Comparison of ENCODE assay signal across 14 cellular contexts in genomic region chr2:233982421-233983121, GRCh38.
DNase-seq lines count a peak whose midpoint lies in the region; ATAC-seq and TF ChIP-seq lines count a peak whose summit lies in the region.
"Had no signal": no experiment of that assay in that cellular context is flagged by ENCODE, and none has a peak within 500 bp of the region (broad histone marks: within the 10 kb centered on the region; RNA-seq: fewer than 3 reads in every experiment).

No MANE protein-coding gene starts in this region.

- H3K36me3 Mint-ChIP-seq in activated T-cell treated with anti-CD3 and anti-CD28 coated beads, Interleukin-2, amount 50 U/mL, for 4 hours (ENCODE audit: insufficient read depth) = no peaks in the 10 kb centered on the region
- H3K36me3 Mint-ChIP-seq: brain; CD8-positive, alpha-beta T cell had no signal

- DNase-seq in AG09319 (ENCODE audit: extremely low read depth, low read depth) = peak; percentile 46
- peak; percentile 55 for DNase-seq in LoVo (ENCODE audit: low spot score)
- peak; percentile 95 for DNase-seq in mammary epithelial cell
- no peak for DNase-seq in right lobe of liver
- no peak for DNase-seq in NCI-H748 (lab: John Stamatoyannopoulos, UW; ENCODE audit: unreplicated experiment)
- no peak for DNase-seq in activated T-cell treated with anti-CD3 and anti-CD28 coated beads, Interleukin-2, amount 50 U/mL, for 4 hours
- no peak for DNase-seq in transverse colon
- DNase-seq: CD8-positive, alpha-beta T cell; NCI-H187; stimulated activated CD4-positive, alpha-beta T cell treated with anti-CD3 and anti-CD28 coated beads, Interleukin-2, amount 100 ng/mL, for 48 hours; stimulated activated naive CD8-positive, alpha-beta T cell treated with anti-CD3 and anti-CD28 coated beads, Interleukin-15, amount 100 ng/mL, for 72 hours had no signal

- no peak overlapping the region for H2AFZ ChIP-seq in mammary epithelial cell (ENCODE audit: low read depth, low read length)

- H3K4me2 ChIP-seq in mammary epithelial cell (ENCODE audit: insufficient read depth, low read depth, low read length) = peak overlapping the region; percentile 63

- TF ChIP-seq EP300 in transverse colon (IDR thresholded peaks at IDR 0.05; ENCODE audit: low read depth) = no peak

- H3K9ac ChIP-seq in mammary epithelial cell (ENCODE audit: insufficient read depth, low read length) = peak overlapping the region; percentile 23

- dilution Hi-C loops in mammary epithelial cell (cut with HindIII; ENCODE audit: low sequenced_read_pairs) = no loop called here

- 56% methylated on average over 13 of the region's 13 CpGs for WGBS in mammary epithelial cell (ENCODE audit: low coverage, missing lambda C conversion rate)
- 46% methylated on average over 3 of the region's 13 CpGs for WGBS in right lobe of liver (ENCODE audit: insufficient coverage, low coverage, low lambda C conversion rate, missing lambda C conversion rate)
- WGBS in transverse colon (ENCODE audit: low coverage in 1 of 2), 2 donors = 71 to 83% methylated on average over 2 to 13 of the region's 13 CpGs

- H3K27me3 Mint-ChIP-seq in activated T-cell treated with anti-CD3 and anti-CD28 coated beads, Interleukin-2, amount 50 U/mL, for 4 hours (ENCODE audit: low read depth) = no peaks in the 10 kb centered on the region
- H3K27me3 Mint-ChIP-seq: brain; stimulated activated naive CD8-positive, alpha-beta T cell treated with anti-CD3 and anti-CD28 coated beads, Interleukin-15, amount 100 ng/mL, for 72 hours had no signal

- ATAC-seq in right lobe of liver (peak in 1 of 4 donors; percentile 6), GM19455 (IDR thresholded peaks at IDR 0.05; ENCODE audit: unreplicated experiment) (no peak)
- no peak for ATAC-seq in activated T-cell treated with anti-CD3 and anti-CD28 coated beads, Interleukin-2, amount 50 U/mL, for 4 hours
- ATAC-seq: CD8-positive, alpha-beta T cell; stimulated activated naive CD8-positive, alpha-beta T cell treated with anti-CD3 and anti-CD28 coated beads, Interleukin-15, amount 100 ng/mL, for 72 hours had no signal

- no TSS peak for BruUV-seq in mammary epithelial cell (replicated peaks; lab: Mats Ljungman, UMichigan)

- no peaks in the 10 kb centered on the region for H4K20me1 ChIP-seq in mammary epithelial cell (ENCODE audit: insufficient read depth, low read length)

- H3K27ac ChIP-seq in mammary epithelial cell (ENCODE audit: insufficient read depth, low read depth, low read length) (peak overlapping the region; percentile 92), right lobe of liver (peak overlapping the region; percentile 48 to 75 (median 60)), transverse colon (no peak overlapping the region)
- H3K27ac ChIP-seq: neutrophil had no signal

- H3K36me3 ChIP-seq in mammary epithelial cell (ENCODE audit: insufficient read depth, low read length) (no peaks in the 10 kb centered on the region), right lobe of liver (peaks cover 0 to 24% (median 2%) of the 10 kb centered on the region in 4 donors), transverse colon (no peaks in the 10 kb centered on the region)
- H3K36me3 ChIP-seq: neutrophil had no signal

- peaks cover 3% of the 10 kb centered on the region for H3K9me3 Mint-ChIP-seq in activated T-cell treated with anti-CD3 and anti-CD28 coated beads, Interleukin-2, amount 50 U/mL, for 4 hours

- H3K9me3 ChIP-seq in mammary epithelial cell (replicated peaks; ENCODE audit: insufficient read depth, low read length) = no peaks in the 10 kb centered on the region
- no peaks in the 10 kb centered on the region for H3K9me3 ChIP-seq in right lobe of liver
- no peaks in the 10 kb centered on the region for H3K9me3 ChIP-seq in transverse colon
- H3K9me3 ChIP-seq: neutrophil had no signal

- H3K79me2 ChIP-seq in mammary epithelial cell (ENCODE audit: insufficient read depth, low read length) = no peaks in the 10 kb centered on the region

- H3K4me1 ChIP-seq in mammary epithelial cell (ENCODE audit: insufficient read depth, low read length) (peaks cover 46% of the 10 kb centered on the region), right lobe of liver (peaks cover 0 to 36% (median 5%) of the 10 kb centered on the region in 4 donors), transverse colon (no peaks in the 10 kb centered on the region)

- H3K4me1 Mint-ChIP-seq in activated T-cell treated with anti-CD3 and anti-CD28 coated beads, Interleukin-2, amount 50 U/mL, for 4 hours (ENCODE audit: low read depth) = peaks cover 12% of the 10 kb centered on the region

- H3K27me3 ChIP-seq in mammary epithelial cell (ENCODE audit: insufficient read depth, low read length) (no peaks in the 10 kb centered on the region), right lobe of liver (no peaks in the 10 kb centered on the region), transverse colon (no peaks in the 10 kb centered on the region)

- no peak for TF ChIP-seq POLR2A in right lobe of liver (IDR thresholded peaks at IDR 0.05)
- TF ChIP-seq POLR2A in transverse colon (IDR thresholded peaks at IDR 0.05) = no peak

- intact Hi-C loops in mammary epithelial cell (cut with micrococcal nuclease) = loop anchor here (1.0 kb wide), 1 partner anchor 153 kb away; no protein-coding TSS in a partner anchor
- intact Hi-C loops in right lobe of liver (cut with DNase I) = loop anchor here in 1 of 2 donors (10.0 kb wide), 1 partner anchor 102 kb away; no protein-coding TSS in a partner anchor
- intact Hi-C loops in transverse colon (cut with DNase I; ENCODE audit: low total_unique reads) = no loop called here

- in situ Hi-C loops in mammary epithelial cell (cut with MboI; ENCODE audit: low sequenced_read_pairs in 2 of 2) = loop anchor here (10.0 to 25.0 kb wide), 5 partner anchors 142 to 1130 kb away; no protein-coding TSS in a partner anchor
- in situ Hi-C loops in transverse colon (cut with MboI; ENCODE audit: low pct_ligation_motif_present in 1 of 4, low pct_unique_long_range_greater_than_20kb in 1 of 4, low sequenced_read_pairs in 3 of 4) = loop anchor here in 3 of 4 donors (25.0 kb wide), 4 partner anchors 305 to 555 kb away; partner anchors contain the start of gene ARL4C (in 1 of the 3)

- CTCF ChIA-PET in mammary epithelial cell (lab: Charles Lee; ENCODE audit: low non-redundant PET) = interaction anchor here (0.5 to 0.8 kb wide), 2 partner anchors 151 to 1075 kb away, joined by 3 to 7 read pairs; no protein-coding TSS in a partner anchor

- H3K4me3 ChIP-seq in mammary epithelial cell (replicated peaks in 1 of 3; ENCODE audit: insufficient read depth in 1 of 3, low read depth in 2 of 3, low read length in 3 of 3) (no peak overlapping the region), right lobe of liver (peak overlapping the region; percentile 7 to 58 (median 36)), transverse colon (no peak overlapping the region)

- TF ChIP-seq CTCF in AG09319 (IDR thresholded peaks at IDR 0.05; ENCODE audit: low read depth, low read length) = no peak
- TF ChIP-seq CTCF in mammary epithelial cell (conservative IDR thresholded peaks at IDR 0.05 in 1 of 2, IDR thresholded peaks at IDR 0.05 in 1 of 2; ENCODE audit: extremely low read depth in 1 of 2, insufficient read depth in 1 of 2, low read depth in 1 of 2, low read length in 2 of 2) = no peak
- no peak for TF ChIP-seq CTCF in right lobe of liver (IDR thresholded peaks at IDR 0.05)
- no peak for TF ChIP-seq CTCF in transverse colon (IDR thresholded peaks at IDR 0.05)

- H3K4me3 Mint-ChIP-seq in activated T-cell treated with anti-CD3 and anti-CD28 coated beads, Interleukin-2, amount 50 U/mL, for 4 hours = no peak overlapping the region
- H3K4me3 Mint-ChIP-seq: CD8-positive, alpha-beta T cell; stimulated activated naive CD8-positive, alpha-beta T cell treated with anti-CD3 and anti-CD28 coated beads, Interleukin-15, amount 100 ng/mL, for 72 hours had no signal

Comparison
In these comparisons a context has a peak if more than half of its experiments do, and no peak if none do; other contexts are left out.
1. DNase-seq: peak in AG09319 (single experiment), LoVo (single experiment) and mammary epithelial cell (single experiment); none in right lobe of liver (0 of 3), NCI-H748 (single experiment), activated T-cell treated with anti-CD3 and anti-CD28 coated beads, Interleukin-2, amount 50 U/mL, for 4 hours (single experiment) and transverse colon (single experiment).
2. H3K27ac ChIP-seq: peak in mammary epithelial cell (single experiment) and right lobe of liver (3 of 3); none in transverse colon (0 of 4).
3. H3K4me3 ChIP-seq: peak in right lobe of liver (3 of 3); none in mammary epithelial cell (0 of 3) and transverse colon (0 of 4).